Comparison of ENCODE assay signal across 24 cellular contexts in the genomic region with DNA sequence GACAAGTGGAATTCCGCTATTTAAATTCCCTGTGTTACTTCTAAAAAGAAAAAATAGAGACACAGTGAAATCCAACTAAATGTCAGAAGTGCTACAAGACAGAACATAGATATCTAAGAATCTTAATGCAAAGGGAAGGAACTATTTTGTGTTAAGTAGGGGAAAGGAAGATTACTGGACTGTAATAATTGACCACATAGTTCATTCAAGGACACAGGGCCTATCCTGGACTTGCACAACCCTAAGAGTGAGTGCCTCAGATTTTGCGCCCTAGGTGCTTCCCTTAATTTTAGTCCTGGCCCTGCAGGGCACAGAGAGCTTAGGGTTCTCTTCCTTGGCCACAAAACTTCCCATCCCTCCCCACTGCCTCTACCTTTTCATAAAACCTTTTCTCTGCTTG. TPM values are rescaled to one million over a fixed set of nuclear protein-coding genes. Genes with fewer than 3 reads are reported as not detected.
DNase-seq lines count a peak whose midpoint lies in the region; ATAC-seq and TF ChIP-seq lines count a peak whose summit lies in the region.
"Had no signal": no experiment of that assay in that cellular context is flagged by ENCODE, and none has a peak within 500 bp of the region (broad histone marks: within the 10 kb centered on the region; RNA-seq: fewer than 3 reads in every experiment).

No MANE protein-coding gene starts in this region.

- ATAC-seq in HG03159 (IDR thresholded peaks at IDR 0.05; ENCODE audit: unreplicated experiment) (no peak), GM18861 (IDR thresholded peaks at IDR 0.05; ENCODE audit: unreplicated experiment) (no peak)
- ATAC-seq: esophagus mucosa; gastrocnemius medialis; stimulated activated memory B cell treated with anti-CD40 and anti-IgM and Interleukin-4, amounts not matched to agents 10 μg/mL and 1 μg/mL and 100 μg/mL, for 72 hours had no signal

- peaks cover 11% of the 10 kb centered on the region for H3K36me3 ChIP-seq in adipocyte (ENCODE audit: control insufficient read depth, insufficient read depth, low read length, severe bottlenecking)
- H3K36me3 ChIP-seq: gastrocnemius medialis, neutrophil, suprapubic skin had no signal

- H3K4me1 ChIP-seq in adipocyte (ENCODE audit: control insufficient read depth, insufficient read depth, low read length), result peaks cover 50% of the 10 kb centered on the region

- DNase-seq in SKM-1 treated with dmso at 0.1 percent for 144 hours (lab: John Stamatoyannopoulos, UW; ENCODE audit: unreplicated experiment) (peak; percentile 37), SKM-1 (lab: John Stamatoyannopoulos, UW; ENCODE audit: unreplicated experiment) (no peak), adipocyte (ENCODE audit: low read depth) (peak; percentile 38), fibroblast of villous mesenchyme (ENCODE audit: low read depth) (peak; percentile 88), NCI-H1694 (lab: John Stamatoyannopoulos, UW) (no peak), medulla oblongata (ENCODE audit: extremely low spot score) (no peak)
- DNase-seq: activated CD4-positive, alpha-beta T cell treated with anti-CD3 and anti-CD28 coated beads for 48 hours; activated effector memory CD4-positive, alpha-beta T cell treated with anti-CD3 and anti-CD28 coated beads, Interleukin-2, amount 50 U/mL, for 16 hours; activated naive CD8-positive, alpha-beta T cell treated with anti-CD3 and anti-CD28 coated beads, Interleukin-2, amount 10 ng/mL, durations not matched to agents 7 days and 5 days; activated T-cell treated with anti-CD3 and anti-CD28 coated beads, Interleukin-2, amount 50 U/mL, for 1 hour; effector CD8-positive, alpha-beta T cell; gastrocnemius medialis; H9; hippocampal formation; mesendoderm; NCI-H1417 treated with DMSO at 0.1 percent for 48 hours; SK-N-SH; stimulated activated CD4-positive, alpha-beta T cell treated with anti-CD3 and anti-CD28 coated beads, Interleukin-4, amount 100 ng/mL, for 4 hours had no signal

- TF ChIP-seq CTCF in fibroblast of villous mesenchyme (IDR thresholded peaks at IDR 0.05; ENCODE audit: insufficient read depth, low read depth, low read length), result no peak

- H3K4me3 ChIP-seq in adipocyte (ENCODE audit: low read length), result no peak overlapping the region
- no peak overlapping the region for H3K4me3 ChIP-seq in fibroblast of villous mesenchyme (ENCODE audit: low read depth, low read length)
- H3K4me3 ChIP-seq: gastrocnemius medialis, suprapubic skin had no signal

- no peaks in the 10 kb centered on the region for H3K9me3 ChIP-seq in adipocyte (ENCODE audit: control insufficient read depth, low read length)
- H3K9me3 ChIP-seq: gastrocnemius medialis, neutrophil, SK-N-SH, suprapubic skin had no signal

- no peak overlapping the region for H3K9ac ChIP-seq in adipocyte (ENCODE audit: low read length)
- H3K9ac ChIP-seq: SK-N-SH had no signal

- H3K27me3 ChIP-seq in adipocyte (replicated peaks; ENCODE audit: control insufficient read depth, insufficient read depth, low read length), result no peaks in the 10 kb centered on the region
- H3K27me3 ChIP-seq: gastrocnemius medialis, neutrophil, suprapubic skin had no signal

RNA-seq across cellular contexts. Expression of a gene that starts 3.5 kb away (rescaled TPM):
- 1.6 and 2.2 TPM in 2 replicates for total RNA-seq in fibroblast of villous mesenchyme

Comparison
In these comparisons a context has a peak if more than half of its experiments do, and no peak if none do; other contexts are left out.
1. DNase-seq: peak in SKM-1 treated with dmso at 0.1 percent for 144 hours (single experiment), adipocyte (single experiment) and fibroblast of villous mesenchyme (single experiment); none in SKM-1 (single experiment), NCI-H1694 (single experiment) and medulla oblongata (single experiment).